In the genomic region with DNA sequence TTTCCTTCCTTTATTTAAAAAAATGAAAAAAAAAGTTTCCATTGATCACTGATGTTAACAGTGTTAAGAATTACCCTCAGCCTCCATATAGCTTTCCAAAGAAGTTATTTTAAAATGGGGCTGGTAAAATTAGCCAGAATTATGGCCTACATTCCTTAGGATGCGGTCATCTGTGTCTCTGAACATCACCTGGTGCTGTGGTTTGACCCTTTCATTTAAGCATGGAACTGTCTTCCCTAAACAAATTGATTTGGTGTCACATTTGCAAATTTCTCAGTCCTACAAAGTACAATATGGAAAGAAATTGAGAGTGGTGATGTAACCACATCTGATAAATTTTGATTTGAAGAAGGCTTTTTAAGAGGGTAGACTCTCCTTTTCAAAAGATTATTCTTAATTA, we compare ENCODE assay signal across 25 cellular contexts. TPM values are rescaled to one million over a fixed set of nuclear protein-coding genes. Genes with fewer than 3 reads are reported as not detected.
DNase-seq lines count a peak whose midpoint lies in the region; ATAC-seq and TF ChIP-seq lines count a peak whose summit lies in the region.
"Had no signal": no experiment of that assay in that cellular context is flagged by ENCODE, and none has a peak within 500 bp of the region (broad histone marks: within the 10 kb centered on the region; RNA-seq: fewer than 3 reads in every experiment).

No MANE protein-coding gene starts in this region.

- H3K36me3 ChIP-seq in mammary epithelial cell (ENCODE audit: insufficient read depth, low read length) (no peaks in the 10 kb centered on the region), breast epithelium (no peaks in the 10 kb centered on the region), GM23338 (ENCODE audit: insufficient read depth) (no peaks in the 10 kb centered on the region)
- H3K36me3 ChIP-seq: BE2C had no signal

- H3K9me3 ChIP-seq in mammary epithelial cell (replicated peaks; ENCODE audit: insufficient read depth, low read length), result no peaks in the 10 kb centered on the region
- H3K9me3 ChIP-seq in breast epithelium, result no peaks in the 10 kb centered on the region
- H3K9me3 ChIP-seq: BE2C had no signal

- no peak for ATAC-seq in GM23338
- no peak for ATAC-seq in stimulated activated effector memory CD8-positive, alpha-beta T cell treated with anti-CD3 and anti-CD28 coated beads, Interleukin-12 subunit alpha, Interleukin-12 subunit beta, amount 100 ng/mL, for 72 hours

- H3K9me3 Mint-ChIP-seq in GM23338, result no peaks in the 10 kb centered on the region
- H3K9me3 Mint-ChIP-seq in stimulated activated effector memory CD8-positive, alpha-beta T cell treated with anti-CD3 and anti-CD28 coated beads, Interleukin-12 subunit alpha, Interleukin-12 subunit beta, amount 100 ng/mL, for 72 hours, result no peaks in the 10 kb centered on the region
- H3K9me3 Mint-ChIP-seq: CD8-positive, alpha-beta memory T cell had no signal

- CTCF ChIA-PET in mammary epithelial cell (lab: Charles Lee; ENCODE audit: low non-redundant PET), result no interaction called here

- H3F3A ChIP-seq in GM23338 (replicated peaks; ENCODE audit: low read depth), result no peaks in the 10 kb centered on the region

- H3K27ac Mint-ChIP-seq in GM23338, result no peak overlapping the region
- no peak overlapping the region for H3K27ac Mint-ChIP-seq in stimulated activated effector memory CD8-positive, alpha-beta T cell treated with anti-CD3 and anti-CD28 coated beads, Interleukin-12 subunit alpha, Interleukin-12 subunit beta, amount 100 ng/mL, for 72 hours
- H3K27ac Mint-ChIP-seq: CD14-positive monocyte; CD8-positive, alpha-beta memory T cell had no signal

- no peaks in the 10 kb centered on the region for H3K36me3 Mint-ChIP-seq in GM23338 (ENCODE audit: low read depth)
- no peaks in the 10 kb centered on the region for H3K36me3 Mint-ChIP-seq in stimulated activated effector memory CD8-positive, alpha-beta T cell treated with anti-CD3 and anti-CD28 coated beads, Interleukin-12 subunit alpha, Interleukin-12 subunit beta, amount 100 ng/mL, for 72 hours
- H3K36me3 Mint-ChIP-seq: CD14-positive monocyte; CD8-positive, alpha-beta memory T cell had no signal

- H4K20me1 ChIP-seq in mammary epithelial cell (ENCODE audit: insufficient read depth, low read length), result no peaks in the 10 kb centered on the region
- no peaks in the 10 kb centered on the region for H4K20me1 ChIP-seq in GM23338 (replicated peaks; ENCODE audit: insufficient read depth)

- H3K4me3 Mint-ChIP-seq in GM23338, result no peak overlapping the region
- H3K4me3 Mint-ChIP-seq in stimulated activated effector memory CD8-positive, alpha-beta T cell treated with anti-CD3 and anti-CD28 coated beads, Interleukin-12 subunit alpha, Interleukin-12 subunit beta, amount 100 ng/mL, for 72 hours, result no peak overlapping the region
- H3K4me3 Mint-ChIP-seq: CD14-positive monocyte; CD8-positive, alpha-beta memory T cell had no signal

- H3K27me3 ChIP-seq in mammary epithelial cell (ENCODE audit: insufficient read depth, low read length) (no peaks in the 10 kb centered on the region), breast epithelium (no peaks in the 10 kb centered on the region), GM23338 (ENCODE audit: insufficient read depth) (no peaks in the 10 kb centered on the region)
- H3K27me3 ChIP-seq: BE2C had no signal

- no peak for TF ChIP-seq POLR2A in breast epithelium (IDR thresholded peaks at IDR 0.05)

- no TSS peak for BruUV-seq in mammary epithelial cell (replicated peaks; lab: Mats Ljungman, UMichigan)

- no peak overlapping the region for H3K9ac ChIP-seq in mammary epithelial cell (ENCODE audit: insufficient read depth, low read length)

- H3K79me2 ChIP-seq in mammary epithelial cell (ENCODE audit: insufficient read depth, low read length), result no peaks in the 10 kb centered on the region
- no peaks in the 10 kb centered on the region for H3K79me2 ChIP-seq in GM23338 (replicated peaks; ENCODE audit: insufficient read depth)

- dilution Hi-C loops in mammary epithelial cell (cut with HindIII; ENCODE audit: low sequenced_read_pairs), result no loop called here

- H3K4me1 ChIP-seq in mammary epithelial cell (ENCODE audit: insufficient read depth, low read length) (peaks cover 12% of the 10 kb centered on the region), breast epithelium (no peaks in the 10 kb centered on the region), GM23338 (ENCODE audit: insufficient read depth) (no peaks in the 10 kb centered on the region)
- H3K4me1 ChIP-seq: BE2C had no signal

- no peaks in the 10 kb centered on the region for H3K27me3 Mint-ChIP-seq in GM23338 (ENCODE audit: insufficient read depth, low read depth, poor library complexity)

- H3K27ac ChIP-seq in mammary epithelial cell (ENCODE audit: insufficient read depth, low read depth, low read length) (no peak overlapping the region), breast epithelium (no peak overlapping the region), GM23338 (ENCODE audit: low read depth) (no peak overlapping the region)
- H3K27ac ChIP-seq: 22Rv1, HL-60, RWPE1, SK-N-MC had no signal

- TF ChIP-seq CTCF in mammary epithelial cell (conservative IDR thresholded peaks at IDR 0.05 in 1 of 2, IDR thresholded peaks at IDR 0.05 in 1 of 2; ENCODE audit: extremely low read depth in 1 of 2, insufficient read depth in 1 of 2, low read depth in 1 of 2, low read length in 2 of 2), result no peak
- TF ChIP-seq CTCF in breast epithelium (IDR thresholded peaks at IDR 0.05), result no peak
- no peak for TF ChIP-seq CTCF in choroid plexus epithelial cell (conservative IDR thresholded peaks at IDR 0.05; ENCODE audit: low read depth, low read length)
- TF ChIP-seq CTCF in GM23338 (conservative IDR thresholded peaks at IDR 0.05; ENCODE audit: low read depth in 2 of 2), result no peak

- 70% methylated on average over 1 of the region's 1 CpG for WGBS in mammary epithelial cell (ENCODE audit: low coverage, missing lambda C conversion rate)

- DNase-seq in mammary epithelial cell, result no peak
- no peak for DNase-seq in breast epithelium (ENCODE audit: low spot score in 2 of 2)
- peak; percentile 13 for DNase-seq in choroid plexus epithelial cell (ENCODE audit: low read depth)
- DNase-seq in kidney tubule cell (ENCODE audit: low spot score), result peak; percentile 50
- DNase-seq in GM23338 (ENCODE audit: low spot score), result no peak
- no peak for DNase-seq in DMS 273 treated with DMSO at 0.1 percent for 48 hours (lab: John Stamatoyannopoulos, UW)
- DNase-seq in stimulated activated effector memory CD8-positive, alpha-beta T cell treated with anti-CD3 and anti-CD28 coated beads, Interleukin-12 subunit alpha, Interleukin-12 subunit beta, amount 100 ng/mL, for 72 hours (ENCODE audit: low spot score in 2 of 2), result no peak
- DNase-seq in superior temporal gyrus (ENCODE audit: extremely low spot score), result no peak
- DNase-seq: ACHN; BE2C; CD8-positive, alpha-beta memory T cell; DMS79 treated with DMSO at 0.1 percent for 48 hours; GF-D8; MV-4-11; NCI-H1105; NCI-H146; NCI-H1930; NCI-H446 treated with DMSO at 0.1 percent for 48 hours; SHP77 treated with DMSO at 0.1 percent for 48 hours had no signal

- in situ Hi-C loops in mammary epithelial cell (cut with MboI; ENCODE audit: low sequenced_read_pairs in 2 of 2), result no loop called here

- intact Hi-C loops in mammary epithelial cell (cut with micrococcal nuclease) (no loop called here), breast epithelium (cut with DNase I; ENCODE audit: low total_unique reads) (no loop called here)

- no peaks in the 10 kb centered on the region for H3K4me1 Mint-ChIP-seq in GM23338
- H3K4me1 Mint-ChIP-seq in stimulated activated effector memory CD8-positive, alpha-beta T cell treated with anti-CD3 and anti-CD28 coated beads, Interleukin-12 subunit alpha, Interleukin-12 subunit beta, amount 100 ng/mL, for 72 hours, result no peaks in the 10 kb centered on the region
- H3K4me1 Mint-ChIP-seq: CD14-positive monocyte; CD8-positive, alpha-beta memory T cell had no signal

- H2AFZ ChIP-seq in mammary epithelial cell (ENCODE audit: low read depth, low read length), result peak overlapping the region; percentile 12
- H2AFZ ChIP-seq in GM23338, result no peak overlapping the region

- H3K9me2 ChIP-seq in GM23338 (ENCODE audit: insufficient read depth), result no peaks in the 10 kb centered on the region

- H3K4me3 ChIP-seq in mammary epithelial cell (replicated peaks in 1 of 3; ENCODE audit: insufficient read depth in 1 of 3, low read depth in 2 of 3, low read length in 3 of 3) (no peak overlapping the region), breast epithelium (no peak overlapping the region), choroid plexus epithelial cell (ENCODE audit: low read depth, low read length) (no peak overlapping the region), GM23338 (no peak overlapping the region)
- H3K4me3 ChIP-seq: SK-N-MC had no signal

- no peak overlapping the region for H3K4me2 ChIP-seq in mammary epithelial cell (ENCODE audit: insufficient read depth, low read depth, low read length)
- H3K4me2 ChIP-seq in GM23338, result no peak overlapping the region

TF ChIP-seq in GM23338, 12 proteins besides CTCF, POLR2A, EP300 and RAD21 (continues in another document):
- TF ChIP-seq EZH2 (IDR thresholded peaks at IDR 0.05; ENCODE audit: low read depth, unreplicated experiment), result no peak
- TF ChIP-seq NANOG (IDR thresholded peaks at IDR 0.05; ENCODE audit: borderline replicate concordance), result no peak
- TF ChIP-seq JUNB (IDR thresholded peaks at IDR 0.05; ENCODE audit: unreplicated experiment), result no peak
- TF ChIP-seq, protein P1, sequence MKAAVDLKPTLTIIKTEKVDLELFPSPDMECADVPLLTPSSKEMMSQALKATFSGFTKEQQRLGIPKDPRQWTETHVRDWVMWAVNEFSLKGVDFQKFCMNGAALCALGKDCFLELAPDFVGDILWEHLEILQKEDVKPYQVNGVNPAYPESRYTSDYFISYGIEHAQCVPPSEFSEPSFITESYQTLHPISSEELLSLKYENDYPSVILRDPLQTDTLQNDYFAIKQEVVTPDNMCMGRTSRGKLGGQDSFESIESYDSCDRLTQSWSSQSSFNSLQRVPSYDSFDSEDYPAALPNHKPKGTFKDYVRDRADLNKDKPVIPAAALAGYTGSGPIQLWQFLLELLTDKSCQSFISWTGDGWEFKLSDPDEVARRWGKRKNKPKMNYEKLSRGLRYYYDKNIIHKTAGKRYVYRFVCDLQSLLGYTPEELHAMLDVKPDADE (IDR thresholded peaks at IDR 0.05), result no peak

RNA-seq across cellular contexts. Expression of a gene that starts 40.3 kb away (rescaled TPM):
- total RNA-seq in mammary epithelial cell, result 1 to 10 TPM; 1.2 to 3.8 TPM
- 0.82 TPM for polyA plus RNA-seq in mammary epithelial cell
- 3.7 TPM for polyA minus RNA-seq in mammary epithelial cell
- under 1 TPM in 2 of 3 donors, not detected in 1; 0.33 to 0.59 TPM for total RNA-seq in breast epithelium
- total RNA-seq in GM23338 (2014; rRNA removed; shearing (Covaris generic)), result not detected in 2 replicates
- polyA plus RNA-seq in GM23338 (2016; fragmentation: Nextera tagmentation; extraction: Ambion mirVana), result not detected in 2 replicates
- total RNA-seq: CD8-positive, alpha-beta memory T cell; H4 had no signal
- polyA plus RNA-seq: CD14-positive monocyte; CD8-positive, alpha-beta memory T cell had no signal

Comparison
In these comparisons a context has a peak if more than half of its experiments do, and no peak if none do; other contexts are left out.
1. DNase-seq: peak in choroid plexus epithelial cell (single experiment) and kidney tubule cell (single experiment); none in mammary epithelial cell (single experiment), breast epithelium (0 of 2), GM23338 (single experiment), DMS 273 treated with DMSO at 0.1 percent for 48 hours (single experiment), stimulated activated effector memory CD8-positive, alpha-beta T cell treated with anti-CD3 and anti-CD28 coated beads, Interleukin-12 subunit alpha, Interleukin-12 subunit beta, amount 100 ng/mL, for 72 hours (0 of 2) and superior temporal gyrus (single experiment).